Comparison of ENCODE assay signal across 9 cellular contexts in the genomic region with DNA sequence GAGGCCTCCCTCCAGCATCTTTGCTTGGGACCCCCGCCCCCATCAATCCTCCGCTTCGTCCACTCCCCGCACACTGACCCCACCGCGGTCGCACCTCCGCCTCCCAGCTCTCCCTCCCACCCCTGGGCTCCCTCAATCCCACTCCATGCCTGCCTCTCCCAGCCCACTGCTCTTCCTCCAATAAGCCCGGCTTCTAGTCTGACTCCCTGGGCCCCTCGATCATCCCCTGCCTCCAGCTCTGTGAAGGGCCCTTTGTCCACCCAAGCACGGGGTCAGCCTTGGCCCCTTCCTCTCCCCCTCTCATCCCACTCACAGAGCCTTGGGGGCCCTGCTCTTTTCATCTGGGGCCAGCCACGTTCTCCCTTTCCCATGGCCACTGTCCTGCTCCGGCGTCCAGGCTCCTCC. TPM values are rescaled to one million over a fixed set of nuclear protein-coding genes. Genes with fewer than 3 reads are reported as not detected.
DNase-seq lines count a peak whose midpoint lies in the region; ATAC-seq and TF ChIP-seq lines count a peak whose summit lies in the region.
"Had no signal": no experiment of that assay in that cellular context is flagged by ENCODE, and none has a peak within 500 bp of the region (broad histone marks: within the 10 kb centered on the region; RNA-seq: fewer than 3 reads in every experiment).

No MANE protein-coding gene starts in this region.

- H3F3A ChIP-seq in Loucy (ENCODE audit: low read depth), result no peaks in the 10 kb centered on the region

- H3K4me3 Mint-ChIP-seq in effector memory CD8-positive, alpha-beta T cell, result peak overlapping the region; percentile 81 to 85
- peak overlapping the region; percentile 90 for H3K4me3 Mint-ChIP-seq in neural crest cell

- no peaks in the 10 kb centered on the region for H3K4me1 ChIP-seq in Loucy (ENCODE audit: insufficient read depth, low read length, poor library complexity, severe bottlenecking)

- H3K4me2 ChIP-seq in Loucy (ENCODE audit: low read depth, low read length, poor library complexity, severe bottlenecking), result peak overlapping the region; percentile 65

- DNase-seq in AG10803 (ENCODE audit: low read depth) (no peak), neural crest cell (ENCODE audit: low read depth, low spot score) (peak; percentile 52), OCI-M2 (lab: John Stamatoyannopoulos, UW; ENCODE audit: unreplicated experiment) (no peak), lower leg skin (ENCODE audit: low spot score in 2 of 2) (no peak), NCI-H187 treated with DMSO at 0.1 percent for 48 hours (lab: John Stamatoyannopoulos, UW) (no peak)
- DNase-seq in effector memory CD8-positive, alpha-beta T cell, result no peak
- DNase-seq: NK-92 treated with Interleukin-12 subunit alpha and Interleukin-12 subunit beta, amount 100 ng/mL, for 24 hours had no signal

- TF ChIP-seq POLR2A in lower leg skin (IDR thresholded peaks at IDR 0.05), result no peak

- peak overlapping the region; percentile 93; the same call in 1 of the 2 replicates for H2AFZ ChIP-seq in Loucy (ENCODE audit: low read length)

- H4K20me1 ChIP-seq in Loucy (ENCODE audit: insufficient read depth, low read length, poor library complexity, severe bottlenecking), result no peaks in the 10 kb centered on the region

- H3K9me3 ChIP-seq in Loucy (ENCODE audit: insufficient read depth, low read depth, low read length), result no peaks in the 10 kb centered on the region

- H3K79me2 ChIP-seq in Loucy (ENCODE audit: insufficient read depth, low read length), result no peaks in the 10 kb centered on the region

- H3K36me3 Mint-ChIP-seq in effector memory CD8-positive, alpha-beta T cell (ENCODE audit: insufficient read depth), result peaks cover 7% of the 10 kb centered on the region
- H3K36me3 Mint-ChIP-seq in neural crest cell (ENCODE audit: low read depth), result no peaks in the 10 kb centered on the region

- peaks cover 15 to 31% of the 10 kb centered on the region in 2 donors for H3K27me3 Mint-ChIP-seq in effector memory CD8-positive, alpha-beta T cell
- peaks cover 35% of the 10 kb centered on the region for H3K27me3 Mint-ChIP-seq in neural crest cell (ENCODE audit: low read depth)

- peak overlapping the region; percentile 67 for H3K9ac ChIP-seq in Loucy (ENCODE audit: low read depth, low read length, poor library complexity, severe bottlenecking)

- WGBS in lower leg skin, 2 donors, result 64 to 67% methylated on average over 14 of the region's 14 CpGs

- TF ChIP-seq CTCF in AG10803 (conservative IDR thresholded peaks at IDR 0.05; ENCODE audit: low read length) (no peak), Loucy (conservative IDR thresholded peaks at IDR 0.05; ENCODE audit: low read length) (no peak), neural crest cell (conservative IDR thresholded peaks at IDR 0.05) (no peak), lower leg skin (IDR thresholded peaks at IDR 0.05) (no peak)

- no peaks in the 10 kb centered on the region for H3K9me2 ChIP-seq in Loucy (replicated peaks; ENCODE audit: low read depth, low read length)

- intact Hi-C loops in lower leg skin (cut with DNase I; ENCODE audit: low total_unique reads), result no loop called here

- H3K4me3 ChIP-seq in AG10803 (ENCODE audit: low read length) (peak overlapping the region; percentile 80), Loucy (ENCODE audit: low read length, poor library complexity, severe bottlenecking) (peak overlapping the region; percentile 72), lower leg skin (ENCODE audit: low read depth, poor library complexity, severe bottlenecking) (no peak overlapping the region)

- peak overlapping the region in 1 of 2 donors; percentile 91 for H3K27ac Mint-ChIP-seq in effector memory CD8-positive, alpha-beta T cell
- peak overlapping the region; percentile 96 for H3K27ac Mint-ChIP-seq in neural crest cell (ENCODE audit: unreplicated experiment)

- no peak for ATAC-seq in effector memory CD8-positive, alpha-beta T cell (replicated peaks)
- ATAC-seq in GM19395 (IDR thresholded peaks at IDR 0.05; ENCODE audit: unreplicated experiment), result no peak

- no peaks in the 10 kb centered on the region for H3K36me3 ChIP-seq in Loucy (ENCODE audit: insufficient read depth, low read length)

- no peaks in the 10 kb centered on the region for H3K27me3 ChIP-seq in Loucy (ENCODE audit: insufficient read depth, low read length, poor library complexity, severe bottlenecking)

- H3K4me1 Mint-ChIP-seq in effector memory CD8-positive, alpha-beta T cell (ENCODE audit: low read depth in 2 of 2), result peaks cover 7 to 14% of the 10 kb centered on the region in 2 donors
- peaks cover 11% of the 10 kb centered on the region for H3K4me1 Mint-ChIP-seq in neural crest cell

- H3K9me3 Mint-ChIP-seq in effector memory CD8-positive, alpha-beta T cell, result no peaks in the 10 kb centered on the region
- H3K9me3 Mint-ChIP-seq in neural crest cell, result no peaks in the 10 kb centered on the region

RNA-seq across cellular contexts. Expression of gene TMEM200B, which starts 1.5 kb away (rescaled TPM):
- 3.7 and 3.8 TPM in 2 replicates for total RNA-seq in neural crest cell
- total RNA-seq in lower leg skin, result 1 to 10 TPM; 2.1 to 7.7 (median 4.5) TPM

RNA-seq across cellular contexts. Expression of gene SRSF4, which starts 56.5 kb away (rescaled TPM):
- 109 and 112 TPM in 2 replicates for total RNA-seq in neural crest cell
- total RNA-seq in lower leg skin, result 10 to 100 TPM; 47.3 to 89.4 (median 58.5) TPM
